ENCODE assay signal across 8 cellular contexts in the genomic region with DNA sequence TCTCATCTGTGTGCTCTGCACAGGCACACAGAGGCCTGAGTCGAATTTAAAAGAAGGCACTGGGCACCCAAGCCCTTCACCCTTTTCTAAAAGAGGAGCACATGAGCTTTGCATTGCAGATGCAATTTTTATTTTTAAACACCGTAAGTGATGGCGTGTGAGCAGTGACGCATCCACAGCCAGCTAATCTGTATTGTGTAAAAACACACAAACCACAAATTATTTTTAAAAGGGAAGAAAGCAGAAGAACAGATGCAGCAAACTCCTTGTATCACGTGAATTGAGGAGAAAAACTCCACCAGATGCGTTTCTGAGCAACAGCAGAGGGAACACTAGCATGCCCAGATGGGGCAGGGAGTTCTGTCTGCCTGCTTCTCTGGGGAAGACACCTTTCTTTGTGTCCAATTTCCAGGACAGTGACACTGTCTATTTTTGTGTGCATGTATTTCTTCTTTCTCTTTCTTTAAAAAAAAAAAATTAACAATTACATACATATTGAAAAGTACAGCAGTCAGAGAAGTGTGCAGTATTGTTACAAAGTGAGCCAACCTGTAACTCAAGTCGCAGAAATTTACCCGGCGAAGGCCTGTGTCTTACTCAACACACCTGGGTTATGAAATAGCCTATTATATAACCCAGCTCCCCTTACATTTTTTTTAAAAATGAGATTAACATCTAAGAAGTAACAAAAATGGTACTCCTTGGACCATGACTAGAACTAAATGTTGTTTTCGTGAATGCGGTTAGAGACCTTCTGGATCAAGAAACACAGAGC. TPM values are rescaled to one million over a fixed set of nuclear protein-coding genes. Genes with fewer than 3 reads are reported as not detected.
DNase-seq lines count a peak whose midpoint lies in the region; ATAC-seq and TF ChIP-seq lines count a peak whose summit lies in the region.

No MANE protein-coding gene starts in this region.

- no peak overlapping the region for H3K4me3 Mint-ChIP-seq in activated naive CD8-positive, alpha-beta T cell treated with anti-CD3 and anti-CD28 coated beads for 36 hours

- H3K27me3 Mint-ChIP-seq in activated naive CD8-positive, alpha-beta T cell treated with anti-CD3 and anti-CD28 coated beads for 36 hours = no peaks in the 10 kb centered on the region

- DNase-seq in KG1 (lab: John Stamatoyannopoulos, UW) (peak; percentile 40), dorsolateral prefrontal cortex (peak in 1 of 10 donors; percentile 53), gastrocnemius medialis (no peak), UCSD-AML1 (lab: John Stamatoyannopoulos, UW; ENCODE audit: unreplicated experiment) (no peak), T-helper 2 cell (no peak), NCI-H345 treated with DMSO at 0.1 percent for 48 hours (lab: John Stamatoyannopoulos, UW; ENCODE audit: unreplicated experiment) (no peak)
- no peak for DNase-seq in activated naive CD8-positive, alpha-beta T cell treated with anti-CD3 and anti-CD28 coated beads for 36 hours

- peaks cover 2% of the 10 kb centered on the region for H3K4me1 Mint-ChIP-seq in activated naive CD8-positive, alpha-beta T cell treated with anti-CD3 and anti-CD28 coated beads for 36 hours

- H3K4me3 ChIP-seq in dorsolateral prefrontal cortex = peak overlapping the region in 6 of 59 donors; percentile 0 to 28 (median 8)
- no peak overlapping the region for H3K4me3 ChIP-seq in gastrocnemius medialis

- H3K9me3 Mint-ChIP-seq in activated naive CD8-positive, alpha-beta T cell treated with anti-CD3 and anti-CD28 coated beads for 36 hours = no peaks in the 10 kb centered on the region

- peak in 3 of 56 donors; percentile 8 to 31 (median 20) for TF ChIP-seq CTCF in dorsolateral prefrontal cortex (IDR thresholded peaks at IDR 0.05 in 54 of 56, conservative IDR thresholded peaks at IDR 0.05 in 2 of 56; ENCODE audit: low read depth in 1 of 56, partially characterized antibody in 56 of 56)
- no peak for TF ChIP-seq CTCF in gastrocnemius medialis (IDR thresholded peaks at IDR 0.05 in 4 of 5, conservative IDR thresholded peaks at IDR 0.05 in 1 of 5)

- no peaks in the 10 kb centered on the region for H3K36me3 ChIP-seq in gastrocnemius medialis

- H3K9me3 ChIP-seq in gastrocnemius medialis = no peaks in the 10 kb centered on the region

- H3K36me3 Mint-ChIP-seq in activated naive CD8-positive, alpha-beta T cell treated with anti-CD3 and anti-CD28 coated beads for 36 hours = no peaks in the 10 kb centered on the region

- peaks cover 71 to 76% of the 10 kb centered on the region in 2 donors for H3K4me1 ChIP-seq in gastrocnemius medialis

- no peak for TF ChIP-seq POLR2A in gastrocnemius medialis (IDR thresholded peaks at IDR 0.05)

- in situ Hi-C loops in gastrocnemius medialis (cut with MboI; ENCODE audit: low sequenced_read_pairs in 4 of 4) = no loop called here

- no peaks in the 10 kb centered on the region for H3K27me3 ChIP-seq in dorsolateral prefrontal cortex
- H3K27me3 ChIP-seq in gastrocnemius medialis = no peaks in the 10 kb centered on the region

- intact Hi-C loops in dorsolateral prefrontal cortex (cut with DNase I) = loop anchor here in 1 of 2 donors (5.0 kb wide), 1 partner anchor 35 kb away; no protein-coding TSS in a partner anchor
- intact Hi-C loops in gastrocnemius medialis (cut with DNase I; ENCODE audit: low total_unique reads) = no loop called here

- no peak overlapping the region for H3K27ac Mint-ChIP-seq in activated naive CD8-positive, alpha-beta T cell treated with anti-CD3 and anti-CD28 coated beads for 36 hours

- H3K27ac ChIP-seq in dorsolateral prefrontal cortex = peak overlapping the region in 51 of 59 donors; percentile 6 to 81 (median 57)
- peak overlapping the region; percentile 46 to 75 (median 56) for H3K27ac ChIP-seq in gastrocnemius medialis

- ATAC-seq in GM18511 (IDR thresholded peaks at IDR 0.05; ENCODE audit: unreplicated experiment) = peak; percentile 57
- ATAC-seq in gastrocnemius medialis = peak; percentile 35 to 80

RNA-seq across cellular contexts. Expression of gene EEPD1, which starts 39.2 kb away (rescaled TPM):
- total RNA-seq in dorsolateral prefrontal cortex = 10 to 100 TPM in 119 of 120 experiments, 1 to 10 TPM in 1; 9.9 to 35.5 (median 17.5) TPM
- 10 to 100 TPM; 41.0 to 68.5 (median 61.3) TPM for total RNA-seq in gastrocnemius medialis
- total RNA-seq in activated naive CD8-positive, alpha-beta T cell treated with anti-CD3 and anti-CD28 coated beads for 36 hours = under 1 TPM; 0.62 to 0.82 TPM

Comparison
In these comparisons a context has a peak if more than half of its experiments do, and no peak if none do; other contexts are left out.
1. RNA of gene EEPD1, which starts 39.2 kb away (total RNA-seq): 41.0 to 68.5 TPM in gastrocnemius medialis and 9.9 to 35.5 TPM in dorsolateral prefrontal cortex; 0.62 to 0.82 TPM in activated naive CD8-positive, alpha-beta T cell treated with anti-CD3 and anti-CD28 coated beads for 36 hours; every median in the first group is over 4 times any median in the second.